In genomic region chr2:96890252-96890651, GRCh38 we compare ENCODE assay signal across 20 cellular contexts. TPM values are rescaled to one million over a fixed set of nuclear protein-coding genes. Genes with fewer than 3 reads are reported as not detected.
DNase-seq lines count a peak whose midpoint lies in the region; ATAC-seq, FAIRE-seq and TF ChIP-seq lines count a peak whose summit lies in the region.
"Had no signal": no experiment of that assay in that cellular context is flagged by ENCODE, and none has a peak within 500 bp of the region (broad histone marks: within the 10 kb centered on the region; RNA-seq: fewer than 3 reads in every experiment).

No MANE protein-coding gene starts in this region.

- H3K9me3 Mint-ChIP-seq in progenitor cell of endocrine pancreas (ENCODE audit: low read depth), result no peaks in the 10 kb centered on the region

- intact Hi-C loops in HepG2 (cut with micrococcal nuclease; ENCODE audit: unreplicated experiment), result no loop called here
- intact Hi-C loops in right lobe of liver (cut with DNase I), result no loop called here

- TF ChIP-seq POLR2A in HepG2 (IDR thresholded peaks at IDR 0.05; ENCODE audit: insufficient read depth in 1 of 2, low read depth in 2 of 2, low read length in 2 of 2), result no peak
- no peak for TF ChIP-seq POLR2A in right lobe of liver (IDR thresholded peaks at IDR 0.05)

- H3K27ac ChIP-seq in HepG2 (ENCODE audit: extremely low read length, insufficient read depth, low read length) (no peak overlapping the region), right lobe of liver (no peak overlapping the region), liver (ENCODE audit: low read depth in 1 of 2, low read length in 2 of 2) (no peak overlapping the region)
- H3K27ac ChIP-seq: C4-2B had no signal

- WGBS in HepG2 (ENCODE audit: low lambda C conversion rate), result 50% methylated on average over 7 of the region's 7 CpGs
- 78% methylated on average over 5 of the region's 7 CpGs for WGBS in right lobe of liver (ENCODE audit: insufficient coverage, low coverage, low lambda C conversion rate, missing lambda C conversion rate)
- WGBS in liver, result 91% methylated on average over 7 of the region's 7 CpGs

- no peak for TF ChIP-seq RAD21 in HepG2 (CRISPR knock-in tag; IDR thresholded peaks at IDR 0.05)
- TF ChIP-seq RAD21 in liver (IDR thresholded peaks at IDR 0.05), result no peak

- in situ Hi-C loops in HepG2 (cut with HindIII; ENCODE audit: extremely low pct_ligation_motif_present, low pct_unique_long_range_greater_than_20kb) (no loop called here), GM13977 (cut with MboI; ENCODE audit: low pct_unique_long_range_greater_than_20kb, low sequenced_read_pairs, unreplicated experiment) (no loop called here)

- no peaks in the 10 kb centered on the region for H3K9me3 ChIP-seq in HepG2 (ENCODE audit: low read length)
- no peaks in the 10 kb centered on the region for H3K9me3 ChIP-seq in right lobe of liver
- no peaks in the 10 kb centered on the region for H3K9me3 ChIP-seq in liver (ENCODE audit: control insufficient read depth in 4 of 4, low read length in 3 of 4)

- TF ChIP-seq CTCF in HepG2 (CRISPR knock-in tag; IDR thresholded peaks at IDR 0.05) (no peak), right lobe of liver (IDR thresholded peaks at IDR 0.05) (no peak), liver (IDR thresholded peaks at IDR 0.05; ENCODE audit: low read depth, low read length, missing input control) (no peak), progenitor cell of endocrine pancreas (IDR thresholded peaks at IDR 0.05; ENCODE audit: unreplicated experiment) (no peak), GM13977 (IDR thresholded peaks at IDR 0.05; ENCODE audit: extremely low read depth, insufficient read depth, missing control alignments) (no peak)

- H3K4me1 ChIP-seq in HepG2 (ENCODE audit: insufficient read depth, low read length), result no peaks in the 10 kb centered on the region
- H3K4me1 ChIP-seq in right lobe of liver, result no peaks in the 10 kb centered on the region
- H3K4me1 ChIP-seq in liver (ENCODE audit: control insufficient read depth in 4 of 4, insufficient read depth in 4 of 4, low read length in 3 of 4), result peaks cover 0 to 11% (median 0%) of the 10 kb centered on the region in 4 donors

- H3K4me1 Mint-ChIP-seq in progenitor cell of endocrine pancreas (ENCODE audit: low read depth), result peaks cover 26% of the 10 kb centered on the region

- POLR2A ChIA-PET in HepG2 (lab: Yijun Ruan, JAX), result interaction anchor here (1.2 kb wide), 1 partner anchor 32 kb away, joined by 3 read pairs; the partner anchor contains the start of gene ANKRD39

- no peak for FAIRE-seq in HepG2 (lab: Jason Lieb, UNC)
- FAIRE-seq: A204.1 had no signal

- H3K79me2 ChIP-seq in HepG2 (ENCODE audit: insufficient read depth, low read length), result no peaks in the 10 kb centered on the region

- H3K4me3 Mint-ChIP-seq in progenitor cell of endocrine pancreas (ENCODE audit: low read depth), result no peak overlapping the region

- no peak for ATAC-seq in HepG2
- ATAC-seq in right lobe of liver, result no peak
- ATAC-seq in HG02870 (IDR thresholded peaks at IDR 0.05; ENCODE audit: unreplicated experiment), result no peak
- no peak for ATAC-seq in GM19324 (IDR thresholded peaks at IDR 0.05; ENCODE audit: low FRiP score, unreplicated experiment)

- no peaks in the 10 kb centered on the region for H3K36me3 Mint-ChIP-seq in progenitor cell of endocrine pancreas (ENCODE audit: insufficient read depth)

- CTCF ChIA-PET in HepG2 (lab: Yijun Ruan, JAX; ENCODE audit: low intra/inter-chr PET ratio, low total read pairs), result no interaction called here

- no peak for TF ChIP-seq EP300 in HepG2 (IDR thresholded peaks at IDR 0.05; ENCODE audit: low read depth in 2 of 2, low read length in 2 of 2)
- TF ChIP-seq EP300 in HepG2 (CRISPR knock-in tag; IDR thresholded peaks at IDR 0.05; ENCODE audit: borderline replicate concordance), result no peak

- H3K36me3 ChIP-seq in HepG2 (replicated peaks in 1 of 2; ENCODE audit: control insufficient read depth in 1 of 2, insufficient read depth in 2 of 2, low read length in 2 of 2) (no peaks in the 10 kb centered on the region), right lobe of liver (no peaks in the 10 kb centered on the region), liver (ENCODE audit: control insufficient read depth in 4 of 4, insufficient read depth in 3 of 4, low read depth in 1 of 4, low read length in 3 of 4) (no peaks in the 10 kb centered on the region)

- H3K27me3 Mint-ChIP-seq in progenitor cell of endocrine pancreas, result peaks cover 7% of the 10 kb centered on the region

- H3K27me3 ChIP-seq in HepG2 (ENCODE audit: control insufficient read depth in 1 of 2, insufficient read depth in 2 of 2, low read length in 2 of 2) (peaks cover 10 to 56% of the 10 kb centered on the region in 2 experiments; a peak in 4 of 5 replicates), right lobe of liver (no peaks in the 10 kb centered on the region), liver (ENCODE audit: control insufficient read depth in 4 of 4, insufficient read depth in 4 of 4, low read length in 3 of 4) (no peaks in the 10 kb centered on the region)

- no peak overlapping the region for H3K4me3 ChIP-seq in HepG2 (replicated peaks in 1 of 3; ENCODE audit: insufficient read depth in 1 of 3, low read depth in 2 of 3, low read length in 3 of 3)
- H3K4me3 ChIP-seq in right lobe of liver, result no peak overlapping the region
- H3K4me3 ChIP-seq in liver (ENCODE audit: low read depth in 1 of 3, low read length in 3 of 3), result no peak overlapping the region

- no TSS peak for BruUV-seq in HepG2 (replicated peaks; lab: Mats Ljungman, UMichigan)

- no peak overlapping the region for H3K4me2 ChIP-seq in HepG2 (ENCODE audit: low read depth, low read length)

- peak overlapping the region; percentile 71 for H3K27ac Mint-ChIP-seq in progenitor cell of endocrine pancreas

- H3K9ac ChIP-seq in HepG2 (ENCODE audit: insufficient read depth, low read depth, low read length), result no peak overlapping the region
- H3K9ac ChIP-seq in liver (ENCODE audit: low read depth in 1 of 2, low read length in 2 of 2), result no peak overlapping the region

- H2AFZ ChIP-seq in HepG2 (ENCODE audit: low read length), result no peak overlapping the region

- no peaks in the 10 kb centered on the region for H4K20me1 ChIP-seq in HepG2 (ENCODE audit: insufficient read depth, low read length)

- DNase-seq in HepG2 (ENCODE audit: low spot score) (no peak), right lobe of liver (no peak), progenitor cell of endocrine pancreas (ENCODE audit: low spot score, unreplicated experiment) (no peak), GM13977 (ENCODE audit: low spot score) (no peak), NCI-H345 (lab: John Stamatoyannopoulos, UW) (no peak)
- DNase-seq: DND-41; GF-D8; H7; KG1; NCI-H1048; NCI-H146; NCI-H2227 treated with DMSO at 0.1 percent for 48 hours; NCI-H69; NK-92 treated with Interleukin-12 subunit alpha and Interleukin-12 subunit beta, amount 100 ng/mL, for 24 hours; RPMI8226 had no signal

RNA-seq across cellular contexts. Expression of gene SEMA4C, which starts 20.4 kb away (rescaled TPM):
- 11.3 and 25.9 TPM in 2 replicates for total RNA-seq in HepG2 (2016; rRNA removed; fragmentation: Illumina TruSeq; extraction: Trizol)
- 3.5 and 4.2 TPM in 2 replicates for total RNA-seq in HepG2 (2016; cell fraction: cytosol; rRNA removed; fragmentation: Illumina TruSeq; extraction: Trizol; ENCODE audit: low read depth)
- total RNA-seq in HepG2 (2016; cell fraction: insoluble cytoplasmic fraction; rRNA removed; fragmentation: Illumina TruSeq; extraction: Trizol), result 8.4 and 25.7 TPM in 2 replicates
- total RNA-seq in HepG2 (2016; cell fraction: membrane; rRNA removed; fragmentation: Illumina TruSeq; extraction: Trizol), result 10.9 and 11.4 TPM in 2 replicates
- total RNA-seq in HepG2 (2016; cell fraction: nucleus; rRNA removed; fragmentation: Illumina TruSeq; extraction: Trizol), result 22.1 and 28.3 TPM in 2 replicates
- polyA plus RNA-seq in HepG2 (2011; rRNA removed), result 46.6 and 69.2 TPM in 2 replicates
- polyA plus RNA-seq in HepG2 (2011; cell fraction: cytosol; rRNA removed), result 33.4 and 47.8 TPM in 2 replicates
- polyA plus RNA-seq in HepG2 (2011; cell fraction: nucleus; rRNA removed), result 135 and 157 TPM in 2 replicates
- polyA plus RNA-seq in HepG2 (2012), result 27.3 and 39.4 TPM in 2 replicates
- polyA plus RNA-seq in HepG2 (2016; cell fraction: cytosol; fragmentation: Illumina TruSeq; extraction: Trizol; ENCODE audit: low read depth), result 1.0 and 1.2 TPM in 2 replicates
- polyA plus RNA-seq in HepG2 (2016; cell fraction: insoluble cytoplasmic fraction; fragmentation: Illumina TruSeq; extraction: Trizol; ENCODE audit: low read depth), result 6.0 and 8.4 TPM in 2 replicates
- 3.1 and 3.2 TPM in 2 replicates for polyA plus RNA-seq in HepG2 (2016; cell fraction: membrane; fragmentation: Illumina TruSeq; extraction: Trizol; ENCODE audit: low read depth)
- polyA plus RNA-seq in HepG2 (2016; cell fraction: nucleus; fragmentation: Illumina TruSeq; extraction: Trizol; ENCODE audit: insufficient read depth, low read depth), result 51.6 and 60.2 TPM in 2 replicates
- polyA minus RNA-seq in HepG2 (2011; rRNA and poly(A)+ RNA removed; ENCODE audit: low replicate concordance), result 29.1 and 175 TPM in 2 replicates
- 41.8 and 45.0 TPM in 2 replicates for polyA minus RNA-seq in HepG2 (2011; cell fraction: cytosol; rRNA and poly(A)+ RNA removed)
- 25.8 and 31.7 TPM in 2 replicates for polyA minus RNA-seq in HepG2 (2011; cell fraction: nucleus; rRNA and poly(A)+ RNA removed)
- 10 to 100 TPM; 11.9 to 18.9 (median 12.6) TPM for total RNA-seq in right lobe of liver
- total RNA-seq in liver, result 10 to 100 TPM; 13.3 to 23.2 TPM
- 10 to 100 TPM in 1 of 2 donors, 1 to 10 TPM in 1; 3.7 to 13.0 TPM for polyA plus RNA-seq in liver
- 74.8 and 75.0 TPM in 2 replicates for total RNA-seq in progenitor cell of endocrine pancreas

RNA-seq across cellular contexts. Expression of gene ANKRD39, which starts 32.4 kb away (rescaled TPM):
- 23.2 and 26.7 TPM in 2 replicates for total RNA-seq in HepG2 (2016; rRNA removed; fragmentation: Illumina TruSeq; extraction: Trizol)
- total RNA-seq in HepG2 (2016; cell fraction: cytosol; rRNA removed; fragmentation: Illumina TruSeq; extraction: Trizol; ENCODE audit: low read depth), result 40.7 and 45.8 TPM in 2 replicates
- total RNA-seq in HepG2 (2016; cell fraction: insoluble cytoplasmic fraction; rRNA removed; fragmentation: Illumina TruSeq; extraction: Trizol), result 26.3 and 27.1 TPM in 2 replicates
- 37.4 and 41.3 TPM in 2 replicates for total RNA-seq in HepG2 (2016; cell fraction: membrane; rRNA removed; fragmentation: Illumina TruSeq; extraction: Trizol)
- total RNA-seq in HepG2 (2016; cell fraction: nucleus; rRNA removed; fragmentation: Illumina TruSeq; extraction: Trizol), result 10.3 and 11.7 TPM in 2 replicates
- polyA plus RNA-seq in HepG2 (2011; rRNA removed), result 24.8 and 27.8 TPM in 2 replicates
- 18.3 and 31.5 TPM in 2 replicates for polyA plus RNA-seq in HepG2 (2011; cell fraction: cytosol; rRNA removed)
- polyA plus RNA-seq in HepG2 (2011; cell fraction: nucleus; rRNA removed), result 24.2 and 29.2 TPM in 2 replicates
- 14.6 and 20.3 TPM in 2 replicates for polyA plus RNA-seq in HepG2 (2012)
- 55.3 and 63.9 TPM in 2 replicates for polyA plus RNA-seq in HepG2 (2016; cell fraction: cytosol; fragmentation: Illumina TruSeq; extraction: Trizol; ENCODE audit: low read depth)
- polyA plus RNA-seq in HepG2 (2016; cell fraction: insoluble cytoplasmic fraction; fragmentation: Illumina TruSeq; extraction: Trizol; ENCODE audit: low read depth), result 33.9 and 35.0 TPM in 2 replicates
- 40.8 and 47.0 TPM in 2 replicates for polyA plus RNA-seq in HepG2 (2016; cell fraction: membrane; fragmentation: Illumina TruSeq; extraction: Trizol; ENCODE audit: low read depth)
- polyA plus RNA-seq in HepG2 (2016; cell fraction: nucleus; fragmentation: Illumina TruSeq; extraction: Trizol; ENCODE audit: insufficient read depth, low read depth), result 23.0 and 24.9 TPM in 2 replicates
- 10.9 and 17.9 TPM in 2 replicates for polyA minus RNA-seq in HepG2 (2011; rRNA and poly(A)+ RNA removed; ENCODE audit: low replicate concordance)
- 4.6 and 5.6 TPM in 2 replicates for polyA minus RNA-seq in HepG2 (2011; cell fraction: cytosol; rRNA and poly(A)+ RNA removed)
- polyA minus RNA-seq in HepG2 (2011; cell fraction: nucleus; rRNA and poly(A)+ RNA removed), result 8.2 and 14.2 TPM in 2 replicates
- 10 to 100 TPM in 3 of 6 experiments, 1 to 10 TPM in 3; 6.0 to 16.3 (median 9.7) TPM for total RNA-seq in right lobe of liver
- 1 to 10 TPM; 4.7 to 9.3 TPM for total RNA-seq in liver
- polyA plus RNA-seq in liver, result 10 to 100 TPM; 12.1 to 22.7 TPM
- 16.1 and 17.4 TPM in 2 replicates for total RNA-seq in progenitor cell of endocrine pancreas

RNA-seq across cellular contexts. Expression of gene ANKRD23, which starts 46.4 kb away (rescaled TPM):
- total RNA-seq in HepG2 (2016; rRNA removed; fragmentation: Illumina TruSeq; extraction: Trizol) (0.35 and 1.5 TPM in 2 replicates), right lobe of liver (1 to 10 TPM in 5 of 6 experiments, under 1 TPM in 1; 0.98 to 4.0 (median 2.7) TPM), liver (1 to 10 TPM; 1.4 to 4.2 TPM), progenitor cell of endocrine pancreas (6.1 and 8.3 TPM in 2 replicates)
- total RNA-seq in HepG2 (2016; cell fraction: cytosol; rRNA removed; fragmentation: Illumina TruSeq; extraction: Trizol; ENCODE audit: low read depth), result 0.35 and 0.51 TPM in 2 replicates
- total RNA-seq in HepG2 (2016; cell fraction: insoluble cytoplasmic fraction; rRNA removed; fragmentation: Illumina TruSeq; extraction: Trizol), result 0.61 and 2.2 TPM in 2 replicates
- total RNA-seq in HepG2 (2016; cell fraction: membrane; rRNA removed; fragmentation: Illumina TruSeq; extraction: Trizol), result 0.77 and 0.90 TPM in 2 replicates
- total RNA-seq in HepG2 (2016; cell fraction: nucleus; rRNA removed; fragmentation: Illumina TruSeq; extraction: Trizol), result 2.3 and 2.8 TPM in 2 replicates
- polyA plus RNA-seq in HepG2 (2011; rRNA removed) (1.6 and 2.7 TPM in 2 replicates), liver (1 to 10 TPM in 1 of 2 donors, under 1 TPM in 1; 0.82 to 2.4 TPM)
- polyA plus RNA-seq in HepG2 (2011; cell fraction: cytosol; rRNA removed), result 0.71 and 0.90 TPM in 2 replicates
- polyA plus RNA-seq in HepG2 (2011; cell fraction: nucleus; rRNA removed), result 17.9 and 22.1 TPM in 2 replicates
- 0.72 and 2.1 TPM in 2 replicates for polyA plus RNA-seq in HepG2 (2012)
- polyA plus RNA-seq in HepG2 (2016; cell fraction: cytosol; fragmentation: Illumina TruSeq; extraction: Trizol; ENCODE audit: low read depth), result 0.47 and 0.50 TPM in 2 replicates
- 0.32 and 0.50 TPM in 2 replicates for polyA plus RNA-seq in HepG2 (2016; cell fraction: insoluble cytoplasmic fraction; fragmentation: Illumina TruSeq; extraction: Trizol; ENCODE audit: low read depth)
- polyA plus RNA-seq in HepG2 (2016; cell fraction: membrane; fragmentation: Illumina TruSeq; extraction: Trizol; ENCODE audit: low read depth), result 0.47 and 0.74 TPM in 2 replicates
- 9.2 and 10.4 TPM in 2 replicates for polyA plus RNA-seq in HepG2 (2016; cell fraction: nucleus; fragmentation: Illumina TruSeq; extraction: Trizol; ENCODE audit: insufficient read depth, low read depth)
- polyA minus RNA-seq in HepG2 (2011; rRNA and poly(A)+ RNA removed; ENCODE audit: low replicate concordance), result 1.6 and 5.1 TPM in 2 replicates
- not detected in 2 replicates for polyA minus RNA-seq in HepG2 (2011; cell fraction: cytosol; rRNA and poly(A)+ RNA removed)
- 3.9 and 4.1 TPM in 2 replicates for polyA minus RNA-seq in HepG2 (2011; cell fraction: nucleus; rRNA and poly(A)+ RNA removed)
